Comparison of ENCODE assay signal across 9 cellular contexts in the genomic region with DNA sequence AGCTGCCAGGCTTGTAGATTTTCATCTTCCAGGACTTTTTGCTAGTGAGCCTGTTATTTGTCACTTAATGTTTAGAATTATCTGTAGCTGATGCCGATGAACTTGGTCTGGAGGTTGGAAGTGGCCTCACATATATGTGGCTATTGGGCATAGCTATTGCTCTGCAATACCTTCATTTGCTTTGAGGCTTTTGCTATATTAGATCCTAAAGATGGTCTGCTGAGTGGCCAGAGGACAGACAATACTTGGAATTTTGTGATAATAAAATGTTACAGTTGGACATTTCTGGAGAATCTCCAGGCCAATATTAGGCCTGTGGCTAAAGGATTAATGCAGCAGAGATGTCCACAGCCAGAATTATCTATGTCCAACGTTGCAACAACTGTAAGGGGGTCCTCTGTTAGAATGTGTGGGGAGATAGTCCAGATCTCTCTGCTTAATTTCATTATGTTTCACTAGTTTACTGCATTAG.
"Had no signal": no experiment of that assay in that cellular context is flagged by ENCODE, and none has a peak within 500 bp of the region (broad histone marks: within the 10 kb centered on the region; RNA-seq: fewer than 3 reads in every experiment).

No MANE protein-coding gene starts in this region.

- H2AFZ ChIP-seq: GM23338 had no signal

- H3K4me2 ChIP-seq: GM23338, KMS-11 had no signal

- H3K27ac ChIP-seq: KMS-11 had no signal

- DNase-seq: H9, HCEC 1CT, IMR-90, KBM-7 had no signal

- H3K4me3 ChIP-seq: GM23338 had no signal

- H3K9ac ChIP-seq: KMS-11 had no signal

- FAIRE-seq: H1, H54, HTR-8/SVneo had no signal

- ATAC-seq: GM23338 had no signal
